ENCODE assay signal across 8 cellular contexts in the genomic region with DNA sequence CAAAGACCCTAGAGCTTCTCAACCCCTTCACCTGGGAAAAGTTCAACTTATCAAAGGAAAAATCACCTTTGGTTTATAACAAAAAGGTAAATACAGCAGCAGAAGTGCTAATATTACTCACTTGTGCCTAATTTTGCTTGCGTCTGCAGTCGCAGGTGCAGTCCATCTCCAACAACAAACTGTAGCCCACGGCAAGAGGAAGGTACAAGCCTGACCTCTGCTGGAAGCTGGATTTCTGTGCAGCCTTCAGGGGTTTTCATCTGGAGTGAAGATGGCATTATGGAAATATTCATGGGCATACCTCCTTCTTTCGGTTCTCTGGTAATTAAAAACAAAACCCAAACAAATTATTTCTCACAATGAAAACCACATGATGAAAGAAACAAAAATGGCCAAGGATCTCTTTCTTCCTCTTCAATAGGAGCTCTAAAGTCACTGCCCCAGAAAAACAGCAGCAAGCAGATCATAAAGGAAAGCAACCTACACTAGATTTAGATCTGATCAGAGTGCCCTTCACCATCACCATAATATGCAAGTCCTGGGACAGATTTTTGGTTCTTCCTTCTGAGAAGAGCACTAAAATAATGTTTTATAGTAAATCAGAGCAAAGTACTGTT. TPM values are rescaled to one million over a fixed set of nuclear protein-coding genes. Genes with fewer than 3 reads are reported as not detected.
A peak's percentile ranks its signal among the peaks of the same experiment; 100 is the strongest.
DNase-seq lines count a peak whose midpoint lies in the region; ATAC-seq and TF ChIP-seq lines count a peak whose summit lies in the region.

No MANE protein-coding gene starts in this region.

- H3K9me3 ChIP-seq in breast epithelium (no peaks in the 10 kb centered on the region), left lung (no peaks in the 10 kb centered on the region)

- no peaks in the 10 kb centered on the region for H3K36me3 ChIP-seq in breast epithelium
- peaks cover 0 to 12% of the 10 kb centered on the region in 2 donors for H3K36me3 ChIP-seq in left lung

- intact Hi-C loops in breast epithelium (cut with DNase I; ENCODE audit: low total_unique reads) (loop anchor here (10.0 kb wide), 1 partner anchor 783 kb away; no protein-coding TSS in a partner anchor), left lung (cut with DNase I) (loop anchor here in 1 of 2 donors (5.0 kb wide), 1 partner anchor 806 kb away; no protein-coding TSS in a partner anchor)

- H3K4me1 ChIP-seq in breast epithelium (no peaks in the 10 kb centered on the region), left lung (no peaks in the 10 kb centered on the region)

- ATAC-seq in GM19452 (IDR thresholded peaks at IDR 0.05; ENCODE audit: unreplicated experiment) (peak; percentile 74), HG03354 (IDR thresholded peaks at IDR 0.05; ENCODE audit: poor library complexity, severe bottlenecking, unreplicated experiment) (peak; percentile 90), left lung (peak; percentile 86)

- no peaks in the 10 kb centered on the region for H3K27me3 ChIP-seq in breast epithelium
- no peaks in the 10 kb centered on the region for H3K27me3 ChIP-seq in left lung

- no peak for TF ChIP-seq POLR2A in breast epithelium (IDR thresholded peaks at IDR 0.05)

- H3K4me3 ChIP-seq in breast epithelium (no peak overlapping the region), left lung (no peak overlapping the region)

- H3K27ac ChIP-seq in breast epithelium (no peak overlapping the region), left lung (no peak overlapping the region)

- TF ChIP-seq CTCF in breast epithelium (IDR thresholded peaks at IDR 0.05), result peak in 2 of 3 donors; percentile 42 to 52
- TF ChIP-seq CTCF in left lung (IDR thresholded peaks at IDR 0.05), result peak; percentile 57

- DNase-seq in NCI-H524 (lab: John Stamatoyannopoulos, UW) (peak; percentile 9 to 51), NCI-H524 treated with DMSO at 0.1 percent for 48 hours (lab: John Stamatoyannopoulos, UW) (no peak), NCI-H748 treated with DMSO at 0.1 percent for 48 hours (lab: John Stamatoyannopoulos, UW) (peak; percentile 56), breast epithelium (ENCODE audit: low spot score in 2 of 2) (no peak), left lung (no peak), GF-D8 (lab: John Stamatoyannopoulos, UW) (no peak)

RNA-seq across cellular contexts. Expression of gene UBE3D, which starts 7.8 kb away (rescaled TPM):
- total RNA-seq in breast epithelium (10 to 100 TPM in 2 of 3 donors, 1 to 10 TPM in 1; 8.8 to 14.7 (median 13.5) TPM), left lung (1 to 10 TPM; 4.1 to 6.6 TPM)

RNA-seq across cellular contexts. Expression of gene DOP1A, which starts 9.7 kb away (rescaled TPM):
- 10 to 100 TPM; 27.5 to 93.2 (median 56.4) TPM for total RNA-seq in breast epithelium
- total RNA-seq in left lung, result 10 to 100 TPM; 19.7 to 22.4 TPM

Comparison
In these comparisons a context has a peak if more than half of its experiments do, and no peak if none do; other contexts are left out.
1. DNase-seq: peak in NCI-H524 (2 of 2) and NCI-H748 treated with DMSO at 0.1 percent for 48 hours (single experiment); none in NCI-H524 treated with DMSO at 0.1 percent for 48 hours (single experiment), breast epithelium (0 of 2), left lung (0 of 2) and GF-D8 (single experiment).
2. Peak in every context shown above with its lines, with median percentiles within 50 percentile points of each other: ATAC-seq.